Comparison of ENCODE assay signal across 17 cellular contexts in the genomic region with DNA sequence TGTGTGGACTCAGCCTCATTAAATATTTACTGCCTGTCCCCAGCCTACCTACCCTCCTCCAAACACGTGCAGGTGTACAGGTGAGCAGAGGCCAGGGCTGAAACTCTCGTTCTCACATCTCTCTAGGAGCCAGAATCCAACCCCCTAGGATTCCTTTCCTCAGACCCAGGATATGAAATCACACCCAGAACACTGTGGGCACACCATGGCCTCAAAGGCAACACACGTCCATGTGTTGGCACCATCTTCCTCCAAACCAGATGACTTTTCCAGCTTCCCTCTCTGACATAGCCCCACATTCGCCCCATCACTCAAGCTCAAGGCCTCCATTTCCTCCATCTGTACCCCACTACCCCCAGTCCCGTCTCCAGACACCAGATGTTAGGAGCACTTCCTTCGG.
"Had no signal": no experiment of that assay in that cellular context is flagged by ENCODE, and none has a peak within 500 bp of the region (broad histone marks: within the 10 kb centered on the region; RNA-seq: fewer than 3 reads in every experiment).

No MANE protein-coding gene starts in this region.

- H3K27me3 ChIP-seq: body of pancreas, heart left ventricle had no signal

- H3K9ac ChIP-seq: SK-N-SH had no signal

- H3K27ac ChIP-seq: body of pancreas, heart left ventricle, thoracic aorta had no signal

- H3K36me3 ChIP-seq: heart left ventricle, thoracic aorta had no signal

- ATAC-seq: body of pancreas, heart left ventricle, mucosa of descending colon had no signal

- H3K9me3 ChIP-seq: body of pancreas, mucosa of descending colon, SK-N-SH, thoracic aorta had no signal

- DNase-seq: activated CD4-positive, alpha-beta T cell treated with anti-CD3 and anti-CD28 coated beads, Interleukin-2, amount 50 U/mL, for 4 hours; activated naive CD4-positive, alpha-beta T cell treated with Interleukin-2 at 50 U/mL for 16 hours; body of pancreas; caudate nucleus; mucosa of descending colon; naive B cell; retina; SK-N-SH; stimulated activated CD4-positive, alpha-beta T cell treated with anti-CD3 and anti-CD28 coated beads, Interleukin-15, amount 100 ng/mL, for 24 hours; stimulated activated CD4-positive, alpha-beta T cell treated with anti-CD3 and anti-CD28 coated beads, Interleukin-2, amount 100 ng/mL, for 48 hours had no signal

- H3K4me3 ChIP-seq: body of pancreas, heart left ventricle, mucosa of descending colon, skin epidermis, thoracic aorta had no signal

- H3K4me1 ChIP-seq: body of pancreas had no signal

- FAIRE-seq: colon, endometrium, frontal cortex, TTC549 had no signal
